In genomic region chr6:32602403-32602802, GRCh38 we compare ENCODE assay signal across 29 cellular contexts. TPM values are rescaled to one million over a fixed set of nuclear protein-coding genes. Genes with fewer than 3 reads are reported as not detected.
"Had no signal": no experiment of that assay in that cellular context is flagged by ENCODE, and none has a peak within 500 bp of the region (broad histone marks: within the 10 kb centered on the region; RNA-seq: fewer than 3 reads in every experiment).

No MANE protein-coding gene starts in this region.

- H3K4me3 Mint-ChIP-seq: central memory CD8-positive, alpha-beta T cell; nephron progenitor cell had no signal

- DNase-seq: activated CD4-positive, alpha-beta T cell treated with anti-CD3 and anti-CD28 coated beads, Interleukin-2, amount 50 U/mL, for 48 hours; activated CD4-positive, CD25-positive, alpha-beta regulatory T cell treated with anti-CD3 and anti-CD28 coated beads, Interleukin-2, amount 50 U/mL, for 72 hours; activated CD8-positive, alpha-beta memory T cell treated with anti-CD3 and anti-CD28 coated beads, Interleukin-2, amount 50 U/mL, for 4 hours; activated gamma-delta T cell; activated T-cell treated with anti-CD3 and anti-CD28 coated beads, Interleukin-2, amount 50 U/mL, for 48 hours; anterior cingulate cortex; brain microvascular endothelial cell; effector CD4-positive, alpha-beta T cell; esophagus squamous epithelium; glutamatergic neuron; hypothalamus; kidney; left lung; mesenchymal stem cell; nephron progenitor cell; occipital lobe; stimulated activated CD4-positive, alpha-beta T cell treated with anti-CD3 and anti-CD28 coated beads, Interleukin-4, amount 100 ng/mL, for 4 hours; stimulated activated CD8-positive, alpha-beta memory T cell treated with anti-CD3 and anti-CD28 coated beads, Interleukin-4, amount 100 ng/mL, for 48 hours; stomach; T1000; testis; upper lobe of left lung had no signal

- H3K9me3 Mint-ChIP-seq: central memory CD8-positive, alpha-beta T cell had no signal

- H3K27ac ChIP-seq: brain microvascular endothelial cell, coronary artery, esophagus squamous epithelium, right atrium auricular region, stomach, testis had no signal

- H3K27ac Mint-ChIP-seq: activated naive CD4-positive, alpha-beta T cell treated with anti-CD3 and anti-CD28 coated beads, Interleukin-2, amount 50 U/mL, for 72 hours; nephron progenitor cell had no signal

- H3K27me3 ChIP-seq: brain microvascular endothelial cell, esophagus squamous epithelium, left lung, right atrium auricular region, stomach, testis, upper lobe of left lung had no signal

- H3K27me3 Mint-ChIP-seq: central memory CD8-positive, alpha-beta T cell had no signal

- H3K36me3 ChIP-seq: brain microvascular endothelial cell, esophagus squamous epithelium, left lung, right atrium auricular region, stomach, upper lobe of left lung had no signal

- H3K9me3 ChIP-seq: esophagus squamous epithelium, left lung, right atrium auricular region, stomach, testis, upper lobe of left lung had no signal

- ATAC-seq: activated naive CD4-positive, alpha-beta T cell treated with anti-CD3 and anti-CD28 coated beads, Interleukin-2, amount 50 U/mL, for 72 hours; left lung had no signal

- H3K4me1 Mint-ChIP-seq: nephron progenitor cell had no signal

- H3K4me1 ChIP-seq: esophagus squamous epithelium, right atrium auricular region, testis, upper lobe of left lung had no signal

- H3K4me3 ChIP-seq: coronary artery, esophagus squamous epithelium, left lung, right atrium auricular region, skin epidermis, stomach, testis, upper lobe of left lung had no signal

RNA-seq across cellular contexts. Expression of gene HLA-DRB1, which starts 12.8 kb away (rescaled TPM):
- total RNA-seq: endothelial cell of umbilical vein, fibroblast of villous mesenchyme had no signal
- polyA plus RNA-seq: endothelial cell of umbilical vein had no signal

RNA-seq across cellular contexts. Expression of gene HLA-DQA1, which starts 34.8 kb away (rescaled TPM):
- total RNA-seq: endothelial cell of umbilical vein, fibroblast of villous mesenchyme had no signal
- polyA plus RNA-seq: endothelial cell of umbilical vein had no signal
